In genomic region chr16:3282747-3283524, GRCh38 we compare ENCODE assay signal across 8 cellular contexts. TPM values are rescaled to one million over a fixed set of nuclear protein-coding genes. Genes with fewer than 3 reads are reported as not detected.
A peak's percentile ranks its signal among the peaks of the same experiment; 100 is the strongest.
DNase-seq lines count a peak whose midpoint lies in the region; ATAC-seq and TF ChIP-seq lines count a peak whose summit lies in the region.

ZNF263 (plus strand) TSS chr16:3283491; CDS start chr16:3283819, 328 bp downstream.

- peaks cover 19 to 26% of the 10 kb centered on the region in 2 donors for H3K36me3 ChIP-seq in duodenal mucosa (ENCODE audit: control insufficient read depth in 1 of 2, insufficient read depth in 2 of 2, low read length in 2 of 2)
- peaks cover 0 to 17% (median 8%) of the 10 kb centered on the region in 4 donors for H3K36me3 ChIP-seq in right lobe of liver

- WGBS in right lobe of liver (ENCODE audit: insufficient coverage, low coverage, low lambda C conversion rate, missing lambda C conversion rate): 0% methylated on average over 40 of the region's 70 CpGs

- TF ChIP-seq POLR2A in right lobe of liver (IDR thresholded peaks at IDR 0.05): peak; percentile 65

- H3K27me3 Mint-ChIP-seq in CD14-positive monocyte (ENCODE audit: low read depth in 3 of 3): peaks cover 5 to 9% (median 7%) of the 10 kb centered on the region in 3 donors
- H3K27me3 Mint-ChIP-seq in activated CD4-positive, alpha-beta memory T cell treated with anti-CD3 and anti-CD28 coated beads for 36 hours: no peaks in the 10 kb centered on the region

- peak within 1 kb of the TSS; percentile 91 to 98 for H3K4me3 Mint-ChIP-seq in CD14-positive monocyte
- peak within 1 kb of the TSS; percentile 91 for H3K4me3 Mint-ChIP-seq in activated CD4-positive, alpha-beta memory T cell treated with anti-CD3 and anti-CD28 coated beads for 36 hours

- ATAC-seq in GM19438 (IDR thresholded peaks at IDR 0.05; ENCODE audit: low read depth, unreplicated experiment) (peak; percentile 76), HG03575 (IDR thresholded peaks at IDR 0.05; ENCODE audit: extremely low read depth, insufficient number of reproducible peaks, low FRiP score, unreplicated experiment) (peak; percentile 32), right lobe of liver (peak; percentile 94 to 97 (median 96))

- TF ChIP-seq CTCF in CD14-positive monocyte (IDR thresholded peaks at IDR 0.05) (no peak), right lobe of liver (IDR thresholded peaks at IDR 0.05) (no peak)

- H3K4me1 ChIP-seq in duodenal mucosa (ENCODE audit: control insufficient read depth in 1 of 2, insufficient read depth in 2 of 2, low read length in 2 of 2): peaks cover 15 to 22% of the 10 kb centered on the region in 2 donors
- H3K4me1 ChIP-seq in right lobe of liver: peaks cover 0 to 21% (median 3%) of the 10 kb centered on the region in 4 donors

- H3K27ac ChIP-seq in duodenal mucosa (ENCODE audit: low read depth, low read length) (peak within 1 kb of the TSS; percentile 100), right lobe of liver (peak within 1 kb of the TSS; percentile 98 to 99 (median 98))

- no peaks in the 10 kb centered on the region for H3K27me3 ChIP-seq in duodenal mucosa (ENCODE audit: control insufficient read depth in 1 of 2, insufficient read depth in 2 of 2, low read length in 2 of 2)
- H3K27me3 ChIP-seq in right lobe of liver: no peaks in the 10 kb centered on the region

- H3K9me3 ChIP-seq in duodenal mucosa (ENCODE audit: control insufficient read depth in 1 of 2, low read length in 2 of 2) (peaks cover 8 to 23% of the 10 kb centered on the region in 2 donors), right lobe of liver (peaks cover 0 to 3% (median 1%) of the 10 kb centered on the region in 4 donors)

- peak within 1 kb of the TSS; percentile 95 to 99 (median 96) for H3K27ac Mint-ChIP-seq in CD14-positive monocyte
- H3K27ac Mint-ChIP-seq in activated CD4-positive, alpha-beta memory T cell treated with anti-CD3 and anti-CD28 coated beads for 36 hours: peak within 1 kb of the TSS; percentile 99

- peaks cover 21 to 40% (median 29%) of the 10 kb centered on the region in 7 donors for H3K9me3 Mint-ChIP-seq in CD14-positive monocyte
- peaks cover 20% of the 10 kb centered on the region for H3K9me3 Mint-ChIP-seq in activated CD4-positive, alpha-beta memory T cell treated with anti-CD3 and anti-CD28 coated beads for 36 hours

- intact Hi-C loops in CD14-positive monocyte (cut with micrococcal nuclease) (loop anchor here (1.0 to 5.0 kb wide), 7 partner anchors 18 to 174 kb away; partner anchors contain the start of genes MEFV (in 1 of the 2), NAA60 (in 1 of the 2), ZNF174 (in 1 of the 2) and ZNF200 (in 1 of the 2)), right lobe of liver (cut with DNase I) (loop anchor here in 1 of 2 donors (10.0 kb wide), 1 partner anchor 212 kb away; the partner anchor contains the start of gene C16orf90)
- intact Hi-C loops in activated CD4-positive, alpha-beta memory T cell treated with anti-CD3 and anti-CD28 coated beads for 36 hours (cut with micrococcal nuclease): loop anchor here (1.0 to 5.0 kb wide), 10 partner anchors 19 to 328 kb away; partner anchors contain the start of genes CLUAP1, NAA60, OR1F1 and SLX4

- CTCF ChIA-PET in activated CD4-positive, alpha-beta memory T cell treated with anti-CD3 and anti-CD28 coated beads for 36 hours (lab: Charles Lee): interaction anchor here (0.7 to 1.6 kb wide), 7 partner anchors 16 to 255 kb away, joined by 3 to 10 read pairs (median 5); partner anchors contain the start of genes ZNF174 and ZSCAN32

- H3K4me3 ChIP-seq in duodenal mucosa (ENCODE audit: low read depth in 1 of 2, low read length in 2 of 2) (peak within 1 kb of the TSS; percentile 93 to 99), right lobe of liver (peak within 1 kb of the TSS; percentile 73 to 98 (median 90))

- peaks cover 29 to 34% of the 10 kb centered on the region in 2 donors for H3K36me3 Mint-ChIP-seq in CD14-positive monocyte
- H3K36me3 Mint-ChIP-seq in activated CD4-positive, alpha-beta memory T cell treated with anti-CD3 and anti-CD28 coated beads for 36 hours: peaks cover 42% of the 10 kb centered on the region

- H3K4me1 Mint-ChIP-seq in CD14-positive monocyte: peaks cover 28% of the 10 kb centered on the region
- H3K4me1 Mint-ChIP-seq in activated CD4-positive, alpha-beta memory T cell treated with anti-CD3 and anti-CD28 coated beads for 36 hours (ENCODE audit: low read depth): peaks cover 31% of the 10 kb centered on the region

- peak within 1 kb of the TSS; percentile 90 to 94 for H3K9ac ChIP-seq in duodenal mucosa (ENCODE audit: low read depth in 1 of 2, low read length in 2 of 2)

- POLR2A ChIA-PET in activated CD4-positive, alpha-beta memory T cell treated with anti-CD3 and anti-CD28 coated beads for 36 hours (lab: Charles Lee): interaction anchor here (0.6 to 3.2 kb wide), 8 partner anchors 16 to 1145 kb away, joined by 3 to 25 read pairs (median 6); partner anchors contain the start of genes NAA60, TIGD7, ZNF174 and ZNF597

- DNase-seq in CD14-positive monocyte (ENCODE audit: low spot score) (peak; percentile 94), NCI-H82 treated with DMSO at 0.1 percent for 48 hours (lab: John Stamatoyannopoulos, UW; ENCODE audit: unreplicated experiment) (peak; percentile 98), right lobe of liver (peak; percentile 95 to 98 (median 97))
- DNase-seq in activated CD4-positive, alpha-beta memory T cell treated with anti-CD3 and anti-CD28 coated beads for 36 hours: peak; percentile 96
- peak; percentile 89 to 95 for DNase-seq in stimulated activated CD4-positive, alpha-beta T cell treated with anti-CD3 and anti-CD28 coated beads, Interleukin-4, amount 100 ng/mL, for 4 hours

RNA-seq across cellular contexts. Expression of gene ZNF263, which starts in this region (rescaled TPM):
- polyA plus RNA-seq in CD14-positive monocyte: 10 to 100 TPM; 11.5 to 21.5 TPM
- 10 to 100 TPM; 13.2 to 13.5 TPM for total RNA-seq in activated CD4-positive, alpha-beta memory T cell treated with anti-CD3 and anti-CD28 coated beads for 36 hours
- 10 to 100 TPM in 5 of 6 experiments, 1 to 10 TPM in 1; 7.1 to 13.9 (median 11.0) TPM for total RNA-seq in right lobe of liver

Comparison
In these comparisons a context has a peak if more than half of its experiments do, and no peak if none do; other contexts are left out.
1. Peak in every context shown above with its lines: DNase-seq, ATAC-seq, H3K4me3 ChIP-seq and H3K27ac ChIP-seq.
2. ATAC-seq: peak in every context shown above with its lines; median percentile 96 in right lobe of liver; 76 in GM19438; 32 in HG03575.